In genomic region chr10:106175760-106176377, GRCh38 we compare ENCODE assay signal across 9 cellular contexts.
DNase-seq lines count a peak whose midpoint lies in the region; ATAC-seq and TF ChIP-seq lines count a peak whose summit lies in the region.
"Had no signal": no experiment of that assay in that cellular context is flagged by ENCODE, and none has a peak within 500 bp of the region (broad histone marks: within the 10 kb centered on the region; RNA-seq: fewer than 3 reads in every experiment).

No MANE protein-coding gene starts in this region.

- no peak overlapping the region for H3K27ac ChIP-seq in adrenal gland
- H3K27ac ChIP-seq in right lobe of liver: no peak overlapping the region
- no peak overlapping the region for H3K27ac ChIP-seq in suprapubic skin

- no peak overlapping the region for H3K4me3 Mint-ChIP-seq in stimulated activated effector memory CD8-positive, alpha-beta T cell treated with anti-CD3 and anti-CD28 coated beads, Interleukin-12 subunit alpha, Interleukin-12 subunit beta, amount 100 ng/mL, for 72 hours
- H3K4me3 Mint-ChIP-seq: activated naive CD8-positive, alpha-beta T cell had no signal

- H3K9me3 ChIP-seq in adrenal gland (replicated peaks in 1 of 3) (no peaks in the 10 kb centered on the region), right lobe of liver (no peaks in the 10 kb centered on the region), suprapubic skin (no peaks in the 10 kb centered on the region)

- no peaks in the 10 kb centered on the region for H3K27me3 ChIP-seq in adrenal gland
- H3K27me3 ChIP-seq in right lobe of liver: no peaks in the 10 kb centered on the region
- no peaks in the 10 kb centered on the region for H3K27me3 ChIP-seq in suprapubic skin

- WGBS in adrenal gland, 4 donors: 48 to 51% (median 49%) methylated on average over 5 of the region's 5 CpGs
- 43% methylated on average over 5 of the region's 5 CpGs for WGBS in right lobe of liver (ENCODE audit: insufficient coverage, low coverage, low lambda C conversion rate, missing lambda C conversion rate)
- WGBS in suprapubic skin: 51% methylated on average over 5 of the region's 5 CpGs

- no peak for TF ChIP-seq EP300 in suprapubic skin (IDR thresholded peaks at IDR 0.05)

- H3K36me3 Mint-ChIP-seq in stimulated activated effector memory CD8-positive, alpha-beta T cell treated with anti-CD3 and anti-CD28 coated beads, Interleukin-12 subunit alpha, Interleukin-12 subunit beta, amount 100 ng/mL, for 72 hours: no peaks in the 10 kb centered on the region
- H3K36me3 Mint-ChIP-seq: activated naive CD8-positive, alpha-beta T cell had no signal

- TF ChIP-seq POLR2A in adrenal gland (IDR thresholded peaks at IDR 0.05) (no peak), right lobe of liver (IDR thresholded peaks at IDR 0.05) (no peak), suprapubic skin (IDR thresholded peaks at IDR 0.05) (no peak)

- peaks cover 13% of the 10 kb centered on the region for H3K9me3 Mint-ChIP-seq in stimulated activated effector memory CD8-positive, alpha-beta T cell treated with anti-CD3 and anti-CD28 coated beads, Interleukin-12 subunit alpha, Interleukin-12 subunit beta, amount 100 ng/mL, for 72 hours

- H3K4me3 ChIP-seq in adrenal gland (no peak overlapping the region), right lobe of liver (no peak overlapping the region), suprapubic skin (no peak overlapping the region)

- no peaks in the 10 kb centered on the region for H3K4me1 Mint-ChIP-seq in stimulated activated effector memory CD8-positive, alpha-beta T cell treated with anti-CD3 and anti-CD28 coated beads, Interleukin-12 subunit alpha, Interleukin-12 subunit beta, amount 100 ng/mL, for 72 hours

- intact Hi-C loops in adrenal gland (cut with DNase I) (loop anchor here in 1 of 2 donors (10.0 kb wide), 1 partner anchor 231 kb away; no protein-coding TSS in a partner anchor), right lobe of liver (cut with DNase I) (loop anchor here in 1 of 2 donors (10.0 kb wide), 1 partner anchor 221 kb away; no protein-coding TSS in a partner anchor)

- ATAC-seq in HG02885 (IDR thresholded peaks at IDR 0.05; ENCODE audit: poor library complexity, unreplicated experiment) (peak; percentile 42), right lobe of liver (peak; percentile 54 to 74 (median 64)), HG02610 (IDR thresholded peaks at IDR 0.05; ENCODE audit: unreplicated experiment) (no peak), HG03108 (IDR thresholded peaks at IDR 0.05; ENCODE audit: unreplicated experiment) (no peak)
- ATAC-seq in stimulated activated effector memory CD8-positive, alpha-beta T cell treated with anti-CD3 and anti-CD28 coated beads, Interleukin-12 subunit alpha, Interleukin-12 subunit beta, amount 100 ng/mL, for 72 hours: no peak

- no peak overlapping the region for H3K27ac Mint-ChIP-seq in stimulated activated effector memory CD8-positive, alpha-beta T cell treated with anti-CD3 and anti-CD28 coated beads, Interleukin-12 subunit alpha, Interleukin-12 subunit beta, amount 100 ng/mL, for 72 hours
- H3K27ac Mint-ChIP-seq: activated naive CD8-positive, alpha-beta T cell had no signal

- peak; percentile 6 for DNase-seq in COLO829 (ENCODE audit: low spot score)
- no peak for DNase-seq in adrenal gland
- no peak for DNase-seq in right lobe of liver
- DNase-seq in stimulated activated effector memory CD8-positive, alpha-beta T cell treated with anti-CD3 and anti-CD28 coated beads, Interleukin-12 subunit alpha, Interleukin-12 subunit beta, amount 100 ng/mL, for 72 hours (ENCODE audit: low spot score in 2 of 2): no peak
- no peak for DNase-seq in suprapubic skin (ENCODE audit: low spot score in 2 of 2)

- H3K36me3 ChIP-seq in adrenal gland (replicated peaks in 1 of 2): no peaks in the 10 kb centered on the region
- H3K36me3 ChIP-seq in right lobe of liver: no peaks in the 10 kb centered on the region
- no peaks in the 10 kb centered on the region for H3K36me3 ChIP-seq in suprapubic skin

- TF ChIP-seq CTCF in adrenal gland (IDR thresholded peaks at IDR 0.05) (peak in 4 of 6 experiments; percentile 21 to 47 (median 39)), right lobe of liver (IDR thresholded peaks at IDR 0.05) (peak; percentile 53 to 67 (median 62)), suprapubic skin (IDR thresholded peaks at IDR 0.05) (no peak)

- H3K4me1 ChIP-seq in adrenal gland (replicated peaks in 1 of 2) (no peaks in the 10 kb centered on the region), right lobe of liver (no peaks in the 10 kb centered on the region), suprapubic skin (no peaks in the 10 kb centered on the region)

Comparison
In these comparisons a context has a peak if more than half of its experiments do, and no peak if none do; other contexts are left out.
1. ATAC-seq: peak in HG02885 (single experiment) and right lobe of liver (4 of 4); none in stimulated activated effector memory CD8-positive, alpha-beta T cell treated with anti-CD3 and anti-CD28 coated beads, Interleukin-12 subunit alpha, Interleukin-12 subunit beta, amount 100 ng/mL, for 72 hours (single experiment), HG02610 (single experiment) and HG03108 (single experiment).
2. CTCF ChIP-seq: peak in adrenal gland (4 of 6) and right lobe of liver (4 of 4); none in suprapubic skin (0 of 2).